Comparison of ENCODE assay signal across 8 cellular contexts in the genomic region with DNA sequence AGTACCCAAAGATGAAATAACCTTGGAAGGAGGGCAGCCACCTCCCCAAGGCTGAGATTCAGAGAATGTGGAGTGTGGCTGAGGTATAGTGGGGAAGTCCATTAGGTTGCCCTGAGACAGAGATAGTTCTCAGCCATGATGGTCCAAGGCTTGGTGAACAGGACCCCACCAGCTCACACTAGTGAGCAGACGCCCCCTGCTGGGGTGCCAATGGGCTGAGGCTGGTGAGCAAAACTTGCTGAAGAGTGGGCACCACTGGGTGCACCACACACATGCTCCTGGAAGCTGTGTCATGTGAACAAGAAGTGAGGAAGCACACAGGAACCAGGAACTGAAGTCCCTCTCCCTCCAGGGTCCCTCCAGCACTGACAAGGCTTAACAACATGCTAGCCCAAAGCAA. TPM values are rescaled to one million over a fixed set of nuclear protein-coding genes. Genes with fewer than 3 reads are reported as not detected.
A peak's percentile ranks its signal among the peaks of the same experiment; 100 is the strongest.
DNase-seq lines count a peak whose midpoint lies in the region; ATAC-seq and TF ChIP-seq lines count a peak whose summit lies in the region.

No MANE protein-coding gene starts in this region.

- H3K27ac ChIP-seq in upper lobe of left lung: no peak overlapping the region
- H3K27ac ChIP-seq in prostate gland: no peak overlapping the region

- H3K9ac ChIP-seq in adipocyte (ENCODE audit: low read length): no peak overlapping the region

- 10 to 45% methylated on average over 1 of the region's 1 CpG for WGBS in upper lobe of left lung, 2 donors
- 58% methylated on average over 1 of the region's 1 CpG for WGBS in prostate gland

- intact Hi-C loops in prostate gland (cut with DNase I): loop anchor here (10.0 kb wide), 2 partner anchors 211 to 301 kb away; no protein-coding TSS in a partner anchor

- TF ChIP-seq POLR2A in upper lobe of left lung (IDR thresholded peaks at IDR 0.05): no peak
- no peak for TF ChIP-seq POLR2A in prostate gland (IDR thresholded peaks at IDR 0.05)

- no peak for TF ChIP-seq EP300 in upper lobe of left lung (IDR thresholded peaks at IDR 0.05)

- ATAC-seq in HG02763 (IDR thresholded peaks at IDR 0.05; ENCODE audit: unreplicated experiment): peak; percentile 45
- peak in 1 of 2 donors; percentile 39 for ATAC-seq in upper lobe of left lung (ENCODE audit: low FRiP score in 2 of 2)
- ATAC-seq in GM18870 (IDR thresholded peaks at IDR 0.05; ENCODE audit: unreplicated experiment): no peak

- DNase-seq in GDM1 (lab: John Stamatoyannopoulos, UW) (peak; percentile 52), SK-MEL-5 (ENCODE audit: low read depth, low spot score) (peak; percentile 91), adipocyte (ENCODE audit: low read depth) (peak; percentile 42), left kidney (ENCODE audit: low read depth, low spot score) (peak; percentile 56), upper lobe of left lung (no peak), prostate gland (ENCODE audit: low spot score) (no peak)

- H3K4me3 ChIP-seq in adipocyte (ENCODE audit: low read length) (no peak overlapping the region), upper lobe of left lung (no peak overlapping the region), prostate gland (no peak overlapping the region)

- TF ChIP-seq CTCF in upper lobe of left lung (IDR thresholded peaks at IDR 0.05): peak in 5 of 6 experiments; percentile 16 to 29 (median 26)
- TF ChIP-seq CTCF in prostate gland (IDR thresholded peaks at IDR 0.05): peak in 2 of 4 experiments; percentile 8 to 24

- in situ Hi-C loops in SK-MEL-5 (cut with HindIII; ENCODE audit: low pct_unique_long_range_greater_than_20kb, low sequenced_read_pairs): no loop called here

- H3K36me3 ChIP-seq in adipocyte (ENCODE audit: control insufficient read depth, insufficient read depth, low read length, severe bottlenecking): no peaks in the 10 kb centered on the region
- H3K36me3 ChIP-seq in upper lobe of left lung: no peaks in the 10 kb centered on the region
- no peaks in the 10 kb centered on the region for H3K36me3 ChIP-seq in prostate gland

- no peaks in the 10 kb centered on the region for H3K27me3 ChIP-seq in adipocyte (replicated peaks; ENCODE audit: control insufficient read depth, insufficient read depth, low read length)
- H3K27me3 ChIP-seq in upper lobe of left lung: no peaks in the 10 kb centered on the region
- no peaks in the 10 kb centered on the region for H3K27me3 ChIP-seq in prostate gland (replicated peaks; ENCODE audit: insufficient read depth)

- H3K9me3 ChIP-seq in adipocyte (ENCODE audit: control insufficient read depth, low read length) (no peaks in the 10 kb centered on the region), upper lobe of left lung (no peaks in the 10 kb centered on the region), prostate gland (no peaks in the 10 kb centered on the region)

- no peaks in the 10 kb centered on the region for H3K4me1 ChIP-seq in adipocyte (ENCODE audit: control insufficient read depth, insufficient read depth, low read length)
- H3K4me1 ChIP-seq in upper lobe of left lung: no peaks in the 10 kb centered on the region
- no peaks in the 10 kb centered on the region for H3K4me1 ChIP-seq in prostate gland (replicated peaks)

RNA-seq across cellular contexts. Expression of a gene that starts 8.9 kb away (rescaled TPM):
- 3.2 and 3.4 TPM in 2 replicates for total RNA-seq in SK-MEL-5 (2014; rRNA removed; shearing (Covaris generic))
- 1.6 and 1.9 TPM in 2 replicates for polyA plus RNA-seq in SK-MEL-5 (2015; cell fraction: cytosol; rRNA removed)
- 2.2 and 3.8 TPM in 2 replicates for polyA plus RNA-seq in SK-MEL-5 (2015; cell fraction: nucleus; rRNA removed)
- 10 to 100 TPM in 1 of 6 donors, 1 to 10 TPM in 5; 1.6 to 11.6 (median 2.9) TPM for total RNA-seq in upper lobe of left lung
- total RNA-seq in prostate gland: 1 to 10 TPM; 2.6 to 5.4 TPM

RNA-seq across cellular contexts. Expression of a gene that starts 9.3 kb away (rescaled TPM):
- 93.5 and 98.1 TPM in 2 replicates for total RNA-seq in SK-MEL-5 (2014; rRNA removed; shearing (Covaris generic))
- polyA plus RNA-seq in SK-MEL-5 (2015; cell fraction: cytosol; rRNA removed): 51.8 and 64.0 TPM in 2 replicates
- polyA plus RNA-seq in SK-MEL-5 (2015; cell fraction: nucleus; rRNA removed): 25.9 and 51.0 TPM in 2 replicates
- total RNA-seq in upper lobe of left lung (10 to 100 TPM; 13.6 to 34.5 (median 30.4) TPM), prostate gland (10 to 100 TPM; 50.6 to 59.6 TPM)

Comparison
In these comparisons a context has a peak if more than half of its experiments do, and no peak if none do; other contexts are left out.
1. DNase-seq: peak in GDM1 (single experiment), SK-MEL-5 (single experiment), adipocyte (single experiment) and left kidney (single experiment); none in upper lobe of left lung (0 of 2) and prostate gland (single experiment).